8 cellular contexts compared by ENCODE assay signal in genomic region chr13:49098771-49099512, GRCh38.
A peak's percentile ranks its signal among the peaks of the same experiment; 100 is the strongest.
DNase-seq lines count a peak whose midpoint lies in the region; ATAC-seq and TF ChIP-seq lines count a peak whose summit lies in the region.

No MANE protein-coding gene starts in this region.

- H3K27me3 Mint-ChIP-seq in natural killer cell (ENCODE audit: low read depth in 2 of 2) (no peaks in the 10 kb centered on the region), immature natural killer cell (ENCODE audit: low read depth in 3 of 3) (no peaks in the 10 kb centered on the region)
- no peaks in the 10 kb centered on the region for H3K27me3 Mint-ChIP-seq in natural killer cell treated with Interleukin-12 subunit alpha and Interleukin-12 subunit beta and Interleukin-15 and Interleukin-18, amount 100 ng/mL, for 72 hours

- no peaks in the 10 kb centered on the region for H3K9me3 Mint-ChIP-seq in natural killer cell
- H3K9me3 Mint-ChIP-seq in natural killer cell treated with Interleukin-12 subunit alpha and Interleukin-12 subunit beta and Interleukin-15 and Interleukin-18, amount 100 ng/mL, for 72 hours, result no peaks in the 10 kb centered on the region
- H3K9me3 Mint-ChIP-seq in immature natural killer cell, result no peaks in the 10 kb centered on the region

- H3K27ac ChIP-seq in VCaP, result no peak overlapping the region; the same call in 1 of the 2 replicates

- TF ChIP-seq CTCF in natural killer cell (IDR thresholded peaks at IDR 0.05), result no peak
- peak; percentile 85 for TF ChIP-seq CTCF in VCaP (conservative IDR thresholded peaks at IDR 0.05)

- no peak overlapping the region for H3K27ac Mint-ChIP-seq in natural killer cell
- H3K27ac Mint-ChIP-seq in natural killer cell treated with Interleukin-12 subunit alpha and Interleukin-12 subunit beta and Interleukin-15 and Interleukin-18, amount 100 ng/mL, for 72 hours, result no peak overlapping the region
- peak overlapping the region in 2 of 6 donors; percentile 1 to 28 for H3K27ac Mint-ChIP-seq in immature natural killer cell

- DNase-seq in natural killer cell (no peak), immature natural killer cell (peak in 2 of 3 donors; percentile 4 to 6)
- DNase-seq in natural killer cell treated with Interleukin-12 subunit alpha and Interleukin-12 subunit beta and Interleukin-15 and Interleukin-18, amount 100 ng/mL, for 72 hours (ENCODE audit: low spot score), result no peak
- no peak for DNase-seq in effector CD4-positive, alpha-beta T cell

- intact Hi-C loops in natural killer cell (cut with micrococcal nuclease), result loop anchor here (2.0 kb wide), 1 partner anchor 182 kb away; no protein-coding TSS in a partner anchor

- H3K4me1 Mint-ChIP-seq in natural killer cell, result peaks cover 0 to 5% of the 10 kb centered on the region in 2 donors
- H3K4me1 Mint-ChIP-seq in natural killer cell treated with Interleukin-12 subunit alpha and Interleukin-12 subunit beta and Interleukin-15 and Interleukin-18, amount 100 ng/mL, for 72 hours (ENCODE audit: low read depth in 2 of 2), result peaks cover 6 to 8% of the 10 kb centered on the region in 2 donors
- H3K4me1 Mint-ChIP-seq in immature natural killer cell, result peaks cover 2 to 6% of the 10 kb centered on the region in 2 donors

- peak in 2 of 3 donors; percentile 31 to 49 for ATAC-seq in natural killer cell
- no peak for ATAC-seq in natural killer cell treated with Interleukin-12 subunit alpha and Interleukin-12 subunit beta and Interleukin-15 and Interleukin-18, amount 100 ng/mL, for 72 hours
- no peak for ATAC-seq in HG03520 (IDR thresholded peaks at IDR 0.05; ENCODE audit: unreplicated experiment)
- no peak for ATAC-seq in GM21619 (IDR thresholded peaks at IDR 0.05; ENCODE audit: unreplicated experiment)
- ATAC-seq in GM21423 (IDR thresholded peaks at IDR 0.05; ENCODE audit: unreplicated experiment), result no peak

- H3K36me3 Mint-ChIP-seq in natural killer cell (no peaks in the 10 kb centered on the region), immature natural killer cell (peaks cover 0 to 3% (median 3%) of the 10 kb centered on the region in 3 donors)
- no peaks in the 10 kb centered on the region for H3K36me3 Mint-ChIP-seq in natural killer cell treated with Interleukin-12 subunit alpha and Interleukin-12 subunit beta and Interleukin-15 and Interleukin-18, amount 100 ng/mL, for 72 hours

- H3K4me3 Mint-ChIP-seq in natural killer cell, result no peak overlapping the region
- no peak overlapping the region for H3K4me3 Mint-ChIP-seq in natural killer cell treated with Interleukin-12 subunit alpha and Interleukin-12 subunit beta and Interleukin-15 and Interleukin-18, amount 100 ng/mL, for 72 hours
- H3K4me3 Mint-ChIP-seq in immature natural killer cell, result no peak overlapping the region

Comparison
In these comparisons a context has a peak if more than half of its experiments do, and no peak if none do; other contexts are left out.
1. ATAC-seq: peak in natural killer cell (2 of 3); none in natural killer cell treated with Interleukin-12 subunit alpha and Interleukin-12 subunit beta and Interleukin-15 and Interleukin-18, amount 100 ng/mL, for 72 hours (0 of 2), HG03520 (single experiment), GM21619 (single experiment) and GM21423 (single experiment).
2. DNase-seq: peak in immature natural killer cell (2 of 3); none in natural killer cell (single experiment), natural killer cell treated with Interleukin-12 subunit alpha and Interleukin-12 subunit beta and Interleukin-15 and Interleukin-18, amount 100 ng/mL, for 72 hours (single experiment) and effector CD4-positive, alpha-beta T cell (single experiment).